In genomic region chr1:203099760-203100159, GRCh38 we compare ENCODE assay signal across 21 cellular contexts. TPM values are rescaled to one million over a fixed set of nuclear protein-coding genes. Genes with fewer than 3 reads are reported as not detected.
"Had no signal": no experiment of that assay in that cellular context is flagged by ENCODE, and none has a peak within 500 bp of the region (broad histone marks: within the 10 kb centered on the region; RNA-seq: fewer than 3 reads in every experiment).

No MANE protein-coding gene starts in this region.

- H3K27ac Mint-ChIP-seq: activated B cell treated with CpG ODN at 0.5 μM for 24 hours; activated CD8-positive, alpha-beta T cell treated with anti-CD3 and anti-CD28 coated beads, Interleukin-2, amount 10 ng/mL, durations not matched to agents 7 days and 5 days; activated T-cell treated with anti-CD3 and anti-CD28 coated beads, Interleukin-2, amount 50 U/mL, for 24 hours; activated T-helper 2 cell treated with anti-CD3 and anti-CD28 coated beads, Interferon-gamma antibody, Interleukin-2, Interleukin-4, amounts not matched to agents 10 μg/mL and 5 μg/mL and 100 μg/mL, durations not matched to agents 14 hours and 24 hours and 36 hours; T-cell had no signal

- H3K27ac ChIP-seq: coronary artery, left ventricle myocardium inferior, thoracic aorta, upper lobe of right lung had no signal

- H3K4me1 ChIP-seq: left ventricle myocardium inferior, upper lobe of right lung had no signal

- H3K4me1 Mint-ChIP-seq: activated B cell treated with CpG ODN at 0.5 μM for 24 hours, naive B cell, T-cell had no signal

- H3K4me2 ChIP-seq: SK-N-SH had no signal

- H3K36me3 Mint-ChIP-seq: T-cell had no signal

- DNase-seq: activated B cell treated with CpG ODN at 0.5 μM for 24 hours; activated CD4-positive, alpha-beta T cell treated with anti-CD3 and anti-CD28 coated beads for 48 hours; activated CD8-positive, alpha-beta T cell treated with anti-CD3 and anti-CD28 coated beads, Interleukin-2, amount 10 ng/mL, durations not matched to agents 7 days and 5 days; activated naive CD4-positive, alpha-beta T cell treated with Interleukin-2 at 50 U/mL for 16 hours; activated T-cell treated with anti-CD3 and anti-CD28 coated beads, Interleukin-2, amount 50 U/mL, for 24 hours; anterior cingulate cortex; erythroblast; foreskin melanocyte; hypothalamus; kidney glomerular epithelial cell; left ventricle myocardium inferior; naive B cell; retina; SK-N-SH; T-cell; upper lobe of right lung had no signal

- H3K27me3 ChIP-seq: upper lobe of right lung had no signal

- H3K4me3 Mint-ChIP-seq: activated B cell treated with CpG ODN at 0.5 μM for 24 hours; activated CD8-positive, alpha-beta T cell treated with anti-CD3 and anti-CD28 coated beads, Interleukin-2, amount 10 ng/mL, durations not matched to agents 7 days and 5 days; activated T-cell treated with anti-CD3 and anti-CD28 coated beads, Interleukin-2, amount 50 U/mL, for 24 hours; brain; naive B cell; stimulated activated naive CD8-positive, alpha-beta T cell treated with anti-CD3 and anti-CD28 coated beads, Interleukin-15, Interleukin-2, amounts not matched to agents 100 ng/mL and 50 ng/mL, for 24 hours; T-cell had no signal

- H3K9ac ChIP-seq: SK-N-SH had no signal

- H3K4me3 ChIP-seq: coronary artery, left ventricle myocardium inferior, thoracic aorta, upper lobe of right lung had no signal

- ATAC-seq: activated CD8-positive, alpha-beta T cell treated with anti-CD3 and anti-CD28 coated beads, Interleukin-2, amount 10 ng/mL, durations not matched to agents 7 days and 5 days; T-cell; upper lobe of right lung had no signal

- H3K36me3 ChIP-seq: left ventricle myocardium inferior, thoracic aorta, upper lobe of right lung had no signal

RNA-seq across cellular contexts. Expression of gene MYOG, which starts 13.9 kb away (rescaled TPM):
- total RNA-seq: activated B cell treated with CpG ODN at 0.5 μM for 24 hours; activated CD8-positive, alpha-beta T cell treated with anti-CD3 and anti-CD28 coated beads, Interleukin-2, amount 10 ng/mL, durations not matched to agents 7 days and 5 days; activated T-helper 2 cell treated with anti-CD3 and anti-CD28 coated beads, Interferon-gamma antibody, Interleukin-2, Interleukin-4, amounts not matched to agents 10 μg/mL and 5 μg/mL and 100 μg/mL, durations not matched to agents 14 hours and 24 hours and 36 hours; left ventricle myocardium inferior; T-cell; thoracic aorta; upper lobe of right lung had no signal
- polyA plus RNA-seq: SK-N-SH had no signal

RNA-seq across cellular contexts. Expression of gene ADORA1, which starts 27.8 kb away (rescaled TPM):
- total RNA-seq: activated B cell treated with CpG ODN at 0.5 μM for 24 hours; activated CD8-positive, alpha-beta T cell treated with anti-CD3 and anti-CD28 coated beads, Interleukin-2, amount 10 ng/mL, durations not matched to agents 7 days and 5 days; activated T-helper 2 cell treated with anti-CD3 and anti-CD28 coated beads, Interferon-gamma antibody, Interleukin-2, Interleukin-4, amounts not matched to agents 10 μg/mL and 5 μg/mL and 100 μg/mL, durations not matched to agents 14 hours and 24 hours and 36 hours; T-cell; thoracic aorta had no signal
